ENCODE assay signal across 16 cellular contexts in the genomic region with DNA sequence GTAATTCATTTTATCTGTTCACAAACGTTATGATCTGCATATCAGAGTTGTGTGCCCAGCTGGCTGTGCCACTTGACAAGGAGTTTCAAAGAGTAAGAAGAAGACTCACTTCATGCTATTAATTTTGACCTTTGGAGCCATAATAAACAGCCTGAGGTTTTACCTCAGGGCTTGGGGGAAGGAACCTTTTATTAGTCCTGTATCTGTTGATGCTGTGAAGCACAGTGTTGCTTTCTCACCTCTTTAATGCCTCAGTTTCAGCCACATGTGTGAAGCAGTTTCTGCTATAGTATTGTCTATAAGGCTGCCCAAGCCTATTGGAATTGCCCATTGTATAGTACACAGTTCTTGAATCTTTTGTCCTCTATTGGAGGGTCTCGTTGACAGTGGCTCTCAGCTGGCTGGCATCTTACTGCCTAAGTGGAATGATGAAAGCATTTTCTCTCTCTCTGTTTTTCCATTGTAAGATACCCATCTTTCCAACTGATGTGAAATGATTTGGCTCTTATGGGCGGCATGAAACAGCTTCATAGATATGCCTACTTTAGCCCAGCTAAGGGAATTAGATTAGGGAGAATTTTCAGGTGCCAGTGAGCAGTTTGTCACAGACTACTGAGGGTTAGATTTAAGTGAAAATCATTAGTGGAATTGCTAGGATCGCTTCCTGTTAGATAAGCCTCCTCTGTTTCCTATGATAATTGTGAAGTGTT. TPM values are rescaled to one million over a fixed set of nuclear protein-coding genes. Genes with fewer than 3 reads are reported as not detected.
DNase-seq lines count a peak whose midpoint lies in the region; ATAC-seq and TF ChIP-seq lines count a peak whose summit lies in the region.
"Had no signal": no experiment of that assay in that cellular context is flagged by ENCODE, and none has a peak within 500 bp of the region (broad histone marks: within the 10 kb centered on the region; RNA-seq: fewer than 3 reads in every experiment).

No MANE protein-coding gene starts in this region.

- H3K9me3 Mint-ChIP-seq in progenitor cell of endocrine pancreas (ENCODE audit: low read depth), result no peaks in the 10 kb centered on the region
- H3K9me3 Mint-ChIP-seq: activated naive CD8-positive, alpha-beta T cell treated with anti-CD3 and anti-CD28 coated beads, Interleukin-2, amount 10 ng/mL, durations not matched to agents 7 days and 5 days; stimulated activated naive B cell treated with anti-CD40 and anti-IgM and Interleukin-4, amounts not matched to agents 10 μg/mL and 1 μg/mL and 100 μg/mL, for 72 hours had no signal

- peak; percentile 84 for ATAC-seq in GM21381 (IDR thresholded peaks at IDR 0.05; ENCODE audit: unreplicated experiment)
- ATAC-seq in HG03565 (IDR thresholded peaks at IDR 0.05; ENCODE audit: unreplicated experiment), result peak; percentile 61
- no peak for ATAC-seq in HG02973 (IDR thresholded peaks at IDR 0.05; ENCODE audit: unreplicated experiment)
- ATAC-seq: Right ventricle myocardium inferior; stimulated activated naive B cell treated with anti-CD40 and anti-IgM and Interleukin-4, amounts not matched to agents 10 μg/mL and 1 μg/mL and 100 μg/mL, for 72 hours had no signal

- peaks cover 2% of the 10 kb centered on the region for H3K4me1 Mint-ChIP-seq in progenitor cell of endocrine pancreas (ENCODE audit: low read depth)

- no peak overlapping the region for H3K27ac Mint-ChIP-seq in progenitor cell of endocrine pancreas
- H3K27ac Mint-ChIP-seq: activated naive CD8-positive, alpha-beta T cell treated with anti-CD3 and anti-CD28 coated beads, Interleukin-2, amount 10 ng/mL, durations not matched to agents 7 days and 5 days; stimulated activated naive B cell treated with anti-CD40 and anti-IgM and Interleukin-4, amounts not matched to agents 10 μg/mL and 1 μg/mL and 100 μg/mL, for 72 hours had no signal

- H3K36me3 Mint-ChIP-seq in progenitor cell of endocrine pancreas (ENCODE audit: insufficient read depth), result peaks cover 30% of the 10 kb centered on the region

- H3K4me3 ChIP-seq in mesodermal cell (ENCODE audit: extremely low read depth, insufficient read depth, low read length, poor library complexity, severe bottlenecking), result no peak overlapping the region
- H3K4me3 ChIP-seq: prostate gland had no signal

- DNase-seq in NCI-H82 (lab: John Stamatoyannopoulos, UW) (peak; percentile 43), NCI-H82 treated with DMSO at 0.1 percent for 48 hours (lab: John Stamatoyannopoulos, UW; ENCODE audit: unreplicated experiment) (no peak), cardiac septum (ENCODE audit: low spot score) (no peak), progenitor cell of endocrine pancreas (ENCODE audit: low spot score, unreplicated experiment) (no peak)
- DNase-seq: activated naive CD8-positive, alpha-beta T cell treated with anti-CD3 and anti-CD28 coated beads, Interleukin-2, amount 10 ng/mL, durations not matched to agents 7 days and 5 days; DMS 273 treated with DMSO at 0.1 percent for 48 hours; NCI-H446 treated with DMSO at 0.1 percent for 48 hours; stimulated activated CD4-positive, alpha-beta T cell treated with anti-CD3 and anti-CD28 coated beads, Interleukin-2, amount 100 ng/mL, for 48 hours; stimulated activated naive B cell treated with anti-CD40 and anti-IgM and Interleukin-4, amounts not matched to agents 10 μg/mL and 1 μg/mL and 100 μg/mL, for 72 hours had no signal

- H3K4me3 Mint-ChIP-seq in progenitor cell of endocrine pancreas (ENCODE audit: low read depth), result no peak overlapping the region
- H3K4me3 Mint-ChIP-seq: activated naive CD8-positive, alpha-beta T cell treated with anti-CD3 and anti-CD28 coated beads, Interleukin-2, amount 10 ng/mL, durations not matched to agents 7 days and 5 days; stimulated activated naive B cell treated with anti-CD40 and anti-IgM and Interleukin-4, amounts not matched to agents 10 μg/mL and 1 μg/mL and 100 μg/mL, for 72 hours had no signal

- TF ChIP-seq CTCF in progenitor cell of endocrine pancreas (IDR thresholded peaks at IDR 0.05; ENCODE audit: unreplicated experiment), result no peak

- 83 to 93% methylated on average over 2 to 3 of the region's 4 CpGs for WGBS in mesodermal cell (ENCODE audit: insufficient coverage in 2 of 2), 2 experiments

- intact Hi-C loops in cardiac septum (cut with DNase I), result no loop called here

- H3K36me3 ChIP-seq in mesodermal cell (ENCODE audit: control insufficient read depth, insufficient read depth, low read length), result peaks cover 73% of the 10 kb centered on the region
- H3K36me3 ChIP-seq: prostate gland had no signal

- no peaks in the 10 kb centered on the region for H3K27me3 Mint-ChIP-seq in progenitor cell of endocrine pancreas
- H3K27me3 Mint-ChIP-seq: activated naive CD8-positive, alpha-beta T cell treated with anti-CD3 and anti-CD28 coated beads, Interleukin-2, amount 10 ng/mL, durations not matched to agents 7 days and 5 days; stimulated activated naive B cell treated with anti-CD40 and anti-IgM and Interleukin-4, amounts not matched to agents 10 μg/mL and 1 μg/mL and 100 μg/mL, for 72 hours had no signal

- no peaks in the 10 kb centered on the region for H3K9me3 ChIP-seq in mesodermal cell (ENCODE audit: control insufficient read depth, low read length)
- H3K9me3 ChIP-seq: prostate gland had no signal

- H3K27ac ChIP-seq in mesodermal cell (ENCODE audit: low read depth, low read length, severe bottlenecking), result peak overlapping the region; percentile 3
- H3K27ac ChIP-seq: KMS-11, prostate gland had no signal

- H3K4me1 ChIP-seq in mesodermal cell (ENCODE audit: control insufficient read depth, insufficient read depth, low read length, poor library complexity, severe bottlenecking), result no peaks in the 10 kb centered on the region
- H3K4me1 ChIP-seq: prostate gland had no signal

RNA-seq across cellular contexts. Expression of gene GPATCH2L, which starts 34.8 kb away (rescaled TPM):
- polyA plus RNA-seq in mesodermal cell (2013, experiment 1 of 2), result 37.1 TPM
- polyA plus RNA-seq in mesodermal cell (2013, experiment 2 of 2), result 25.5 TPM
- total RNA-seq in cardiac septum (33.2 TPM), progenitor cell of endocrine pancreas (73.3 TPM in 2 replicates)
